Comparison of ENCODE assay signal across 1 cellular context in the genomic region with DNA sequence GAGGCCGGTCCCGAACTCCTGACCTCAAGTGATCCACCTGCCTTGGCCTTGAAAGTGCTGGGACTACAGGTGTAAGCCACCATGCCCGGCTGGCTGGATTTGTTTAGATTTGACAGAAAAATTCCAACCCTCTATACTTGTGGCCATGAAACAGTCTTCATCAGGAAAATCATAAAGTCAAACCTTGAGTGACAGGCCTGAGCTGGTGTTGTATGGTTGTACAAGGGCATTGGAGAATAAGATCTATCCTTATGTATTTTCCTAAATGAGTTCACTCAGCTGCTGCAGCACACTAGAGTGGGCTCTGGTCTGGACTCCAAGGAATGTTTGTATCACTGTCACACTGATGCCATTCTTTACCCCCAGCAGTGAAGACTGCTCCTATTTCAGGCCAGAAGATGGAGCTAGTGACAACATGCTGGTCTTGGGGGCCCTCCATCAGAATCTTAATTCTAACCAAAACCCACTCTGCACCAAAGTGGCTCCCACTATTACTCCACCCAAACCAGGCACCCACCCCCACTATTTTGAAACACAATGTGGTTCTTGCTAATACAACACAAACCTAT.
TF ChIP-seq lines count a peak whose summit lies in the region.

No MANE protein-coding gene starts in this region.

TF ChIP-seq in K562, 482 proteins besides CTCF, POLR2A, EP300 and RAD21:
- TF ChIP-seq ADNP (tag; IDR thresholded peaks at IDR 0.05) (no peak), EGR1 (conservative IDR thresholded peaks at IDR 0.05) (no peak), SAFB (IDR thresholded peaks at IDR 0.05; ENCODE audit: borderline replicate concordance, low read depth, low read length) (no peak), ZNF263 (CRISPR knock-in tag; IDR thresholded peaks at IDR 0.05; ENCODE audit: borderline replicate concordance) (no peak), SMAD1 (IDR thresholded peaks at IDR 0.05; ENCODE audit: low read depth, low read length, partially characterized antibody) (no peak), TEAD1 (CRISPR knock-in tag; IDR thresholded peaks at IDR 0.05) (no peak), ZNF41 (CRISPR knock-in tag; conservative IDR thresholded peaks at IDR 0.05) (no peak), ELF1 (tag; IDR thresholded peaks at IDR 0.05) (no peak)
- TF ChIP-seq, protein P1, sequence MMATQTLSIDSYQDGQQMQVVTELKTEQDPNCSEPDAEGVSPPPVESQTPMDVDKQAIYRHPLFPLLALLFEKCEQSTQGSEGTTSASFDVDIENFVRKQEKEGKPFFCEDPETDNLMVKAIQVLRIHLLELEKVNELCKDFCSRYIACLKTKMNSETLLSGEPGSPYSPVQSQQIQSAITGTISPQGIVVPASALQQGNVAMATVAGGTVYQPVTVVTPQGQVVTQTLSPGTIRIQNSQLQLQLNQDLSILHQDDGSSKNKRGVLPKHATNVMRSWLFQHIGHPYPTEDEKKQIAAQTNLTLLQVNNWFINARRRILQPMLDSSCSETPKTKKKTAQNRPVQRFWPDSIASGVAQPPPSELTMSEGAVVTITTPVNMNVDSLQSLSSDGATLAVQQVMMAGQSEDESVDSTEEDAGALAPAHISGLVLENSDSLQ (IDR thresholded peaks at IDR 0.05) = peak; percentile 53
